In the genomic region with DNA sequence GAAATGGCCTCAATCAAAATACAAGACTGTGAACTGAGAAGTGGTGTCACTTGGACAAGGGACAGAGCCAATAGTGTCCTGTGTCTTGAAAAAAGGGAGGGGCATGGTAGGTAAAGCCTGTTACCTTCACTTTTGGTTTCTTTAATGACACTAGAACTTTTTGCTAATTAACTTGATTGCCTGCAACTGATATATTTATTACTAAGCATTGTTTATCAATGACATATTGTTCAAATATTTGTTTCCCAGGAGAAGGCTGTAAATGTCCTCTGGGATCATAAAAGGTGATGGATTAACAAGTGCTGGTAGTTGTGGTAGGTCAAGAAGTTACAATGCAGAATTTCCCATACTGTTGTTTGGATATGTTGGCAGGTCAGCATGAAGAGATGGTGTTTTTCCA, we compare ENCODE assay signal across 20 cellular contexts.
"Had no signal": no experiment of that assay in that cellular context is flagged by ENCODE, and none has a peak within 500 bp of the region (broad histone marks: within the 10 kb centered on the region; RNA-seq: fewer than 3 reads in every experiment).

No MANE protein-coding gene starts in this region.

- H3K27ac ChIP-seq: colonic mucosa, esophagus squamous epithelium, foreskin keratinocyte, neutrophil, tibial artery, upper lobe of right lung, vagina had no signal

- H3K9me3 ChIP-seq: colonic mucosa, esophagus squamous epithelium, neutrophil, tibial artery, upper lobe of right lung, vagina had no signal

- H3K36me3 Mint-ChIP-seq: naive B cell had no signal

- DNase-seq: colonic mucosa; dermis blood vessel endothelial cell; esophagus squamous epithelium; kidney; left cardiac atrium; left ventricle myocardium superior; mesenchymal stem cell; midbrain; naive B cell; posterior cingulate gyrus; right cardiac atrium; stimulated activated CD4-positive, alpha-beta T cell treated with anti-CD3 and anti-CD28 coated beads, Interleukin-2, amount 100 ng/mL, for 48 hours; stimulated activated naive CD8-positive, alpha-beta T cell treated with anti-CD3 and anti-CD28 coated beads, Interleukin-15, Interleukin-2, amounts not matched to agents 100 U/mL and 50 U/mL, for 24 hours; tibial artery; upper lobe of right lung had no signal

- H3K27me3 ChIP-seq: esophagus squamous epithelium, foreskin keratinocyte, neutrophil, tibial artery, upper lobe of right lung, vagina had no signal

- H3K36me3 ChIP-seq: colonic mucosa, esophagus squamous epithelium, neutrophil, tibial artery, upper lobe of right lung, vagina had no signal

- H3K27ac Mint-ChIP-seq: naive B cell had no signal

- H3K4me1 ChIP-seq: colonic mucosa, esophagus squamous epithelium, upper lobe of right lung, vagina had no signal

- H3K4me3 ChIP-seq: colonic mucosa, esophagus squamous epithelium, lung, smooth muscle cell, tibial artery, upper lobe of right lung, vagina had no signal

- H3K4me3 Mint-ChIP-seq: naive B cell had no signal

- ATAC-seq: left cardiac atrium; left ventricle myocardium superior; right cardiac atrium; stimulated activated naive CD8-positive, alpha-beta T cell treated with anti-CD3 and anti-CD28 coated beads, Interleukin-15, Interleukin-2, amounts not matched to agents 100 U/mL and 50 U/mL, for 24 hours; upper lobe of right lung had no signal

- H3K4me1 Mint-ChIP-seq: naive B cell had no signal
